In genomic region chr12:103852498-103852992, GRCh38 we compare ENCODE assay signal across 9 cellular contexts. TPM values are rescaled to one million over a fixed set of nuclear protein-coding genes. Genes with fewer than 3 reads are reported as not detected.
A peak's percentile ranks its signal among the peaks of the same experiment; 100 is the strongest.
DNase-seq lines count a peak whose midpoint lies in the region; ATAC-seq lines count a peak whose summit lies in the region.
"Had no signal": no experiment of that assay in that cellular context is flagged by ENCODE, and none has a peak within 500 bp of the region (broad histone marks: within the 10 kb centered on the region; RNA-seq: fewer than 3 reads in every experiment).

No MANE protein-coding gene starts in this region.

- no peak overlapping the region for H3K27ac ChIP-seq in SJCRH30
- H3K27ac ChIP-seq in CD4-positive, alpha-beta memory T cell (ENCODE audit: low read depth, low read length), result no peak overlapping the region

- peaks cover 0 to 5% of the 10 kb centered on the region in 2 donors for H3K36me3 Mint-ChIP-seq in CD4-positive, alpha-beta memory T cell
- no peaks in the 10 kb centered on the region for H3K36me3 Mint-ChIP-seq in activated T-helper 17 cell treated with anti-CD3 and anti-CD28 coated beads, Interleukin-2, amount 50 U/mL, for 72 hours (ENCODE audit: low read depth)

- intact Hi-C loops in CD4-positive, alpha-beta memory T cell (cut with micrococcal nuclease), result no loop called here

- CTCF ChIA-PET in CD4-positive, alpha-beta memory T cell (lab: Charles Lee; ENCODE audit: partially characterized antibody), result interaction anchor here (0.6 to 1.1 kb wide), 2 partner anchors 12 to 18 kb away, joined by 3 read pairs; no protein-coding TSS in a partner anchor

- H3K4me1 Mint-ChIP-seq in CD4-positive, alpha-beta memory T cell, result no peaks in the 10 kb centered on the region
- peaks cover 4% of the 10 kb centered on the region for H3K4me1 Mint-ChIP-seq in activated T-helper 17 cell treated with anti-CD3 and anti-CD28 coated beads, Interleukin-2, amount 50 U/mL, for 72 hours

- H3K27me3 Mint-ChIP-seq in CD4-positive, alpha-beta memory T cell, result peaks cover 0 to 6% of the 10 kb centered on the region in 2 donors
- H3K27me3 Mint-ChIP-seq in activated T-helper 17 cell treated with anti-CD3 and anti-CD28 coated beads, Interleukin-2, amount 50 U/mL, for 72 hours, result no peaks in the 10 kb centered on the region

- DNase-seq in COLO668 (lab: John Stamatoyannopoulos, UW; ENCODE audit: unreplicated experiment), result peak; percentile 75
- DNase-seq in NCI-H146 treated with DMSO at 0.1 percent for 48 hours (lab: John Stamatoyannopoulos, UW; ENCODE audit: unreplicated experiment), result peak; percentile 92
- DNase-seq in SJCRH30, result peak; percentile 27 to 51
- DNase-seq in kidney tubule cell (ENCODE audit: low spot score), result peak; percentile 21
- DNase-seq in activated T-cell treated with anti-CD3 and anti-CD28 coated beads, Interleukin-2, amount 50 U/mL, for 1 hour, result no peak
- DNase-seq in CD4-positive, alpha-beta memory T cell, result no peak
- DNase-seq: activated CD4-positive, CD25-positive, alpha-beta regulatory T cell treated with anti-CD3 and anti-CD28 coated beads, Interleukin-2, amount 50 U/mL, for 72 hours had no signal

- no peaks in the 10 kb centered on the region for H3K9me3 ChIP-seq in SJCRH30 (replicated peaks)
- H3K9me3 ChIP-seq in CD4-positive, alpha-beta memory T cell (ENCODE audit: control insufficient read depth in 1 of 2, low read length in 2 of 2), result no peaks in the 10 kb centered on the region

- no peaks in the 10 kb centered on the region for H3K9me3 Mint-ChIP-seq in CD4-positive, alpha-beta memory T cell
- no peaks in the 10 kb centered on the region for H3K9me3 Mint-ChIP-seq in activated T-helper 17 cell treated with anti-CD3 and anti-CD28 coated beads, Interleukin-2, amount 50 U/mL, for 72 hours

- no peak overlapping the region for H3K4me3 ChIP-seq in SJCRH30
- no peak overlapping the region for H3K4me3 ChIP-seq in CD4-positive, alpha-beta memory T cell (ENCODE audit: low read length in 2 of 2)

- POLR2A ChIA-PET in CD4-positive, alpha-beta memory T cell (lab: Charles Lee; ENCODE audit: partially characterized antibody), result no interaction called here

- H3K36me3 ChIP-seq in SJCRH30, result no peaks in the 10 kb centered on the region
- H3K36me3 ChIP-seq in CD4-positive, alpha-beta memory T cell (ENCODE audit: insufficient read depth, low read length), result no peaks in the 10 kb centered on the region

- no peaks in the 10 kb centered on the region for H3K27me3 ChIP-seq in SJCRH30
- H3K27me3 ChIP-seq in CD4-positive, alpha-beta memory T cell (ENCODE audit: insufficient read depth, low read length), result no peaks in the 10 kb centered on the region

- no peak overlapping the region for H3K4me3 Mint-ChIP-seq in CD4-positive, alpha-beta memory T cell
- H3K4me3 Mint-ChIP-seq in activated T-helper 17 cell treated with anti-CD3 and anti-CD28 coated beads, Interleukin-2, amount 50 U/mL, for 72 hours, result no peak overlapping the region

- peaks cover 14% of the 10 kb centered on the region; the same call in 1 of the 2 replicates for H3K4me1 ChIP-seq in SJCRH30
- H3K4me1 ChIP-seq in CD4-positive, alpha-beta memory T cell (ENCODE audit: insufficient read depth, low read length), result no peaks in the 10 kb centered on the region

- peak overlapping the region in 1 of 7 donors; percentile 19 for H3K27ac Mint-ChIP-seq in CD4-positive, alpha-beta memory T cell
- no peak overlapping the region for H3K27ac Mint-ChIP-seq in activated T-helper 17 cell treated with anti-CD3 and anti-CD28 coated beads, Interleukin-2, amount 50 U/mL, for 72 hours

- ATAC-seq in GM18867 (IDR thresholded peaks at IDR 0.05; ENCODE audit: unreplicated experiment), result no peak
- no peak for ATAC-seq in activated T-helper 17 cell treated with anti-CD3 and anti-CD28 coated beads, Interleukin-2, amount 50 U/mL, for 72 hours (replicated peaks)

RNA-seq across cellular contexts. Expression of gene NT5DC3, which starts 11.5 kb away (rescaled TPM):
- 13.2 and 14.8 TPM in 2 replicates for total RNA-seq in SJCRH30 (2014; rRNA removed; shearing (Covaris generic))
- 1 to 10 TPM; 6.1 to 6.8 TPM for total RNA-seq in CD4-positive, alpha-beta memory T cell
- polyA plus RNA-seq in CD4-positive, alpha-beta memory T cell, result 1 to 10 TPM; 1.2 to 1.3 TPM
- total RNA-seq in activated T-helper 17 cell treated with anti-CD3 and anti-CD28 coated beads, Interleukin-2, amount 50 U/mL, for 72 hours, result 1 to 10 TPM; 6.7 to 7.4 TPM

Comparison
In these comparisons a context has a peak if more than half of its experiments do, and no peak if none do; other contexts are left out.
1. DNase-seq: peak in COLO668 (single experiment), NCI-H146 treated with DMSO at 0.1 percent for 48 hours (single experiment), SJCRH30 (2 of 2) and kidney tubule cell (single experiment); none in activated T-cell treated with anti-CD3 and anti-CD28 coated beads, Interleukin-2, amount 50 U/mL, for 1 hour (single experiment) and CD4-positive, alpha-beta memory T cell (0 of 5).